24 cellular contexts compared by ENCODE assay signal in genomic region chr17:71342726-71343125, GRCh38.
DNase-seq lines count a peak whose midpoint lies in the region; ATAC-seq, FAIRE-seq and TF ChIP-seq lines count a peak whose summit lies in the region.
"Had no signal": no experiment of that assay in that cellular context is flagged by ENCODE, and none has a peak within 500 bp of the region (broad histone marks: within the 10 kb centered on the region; RNA-seq: fewer than 3 reads in every experiment).

No MANE protein-coding gene starts in this region.

- no peak for FAIRE-seq in bronchial epithelial cell (lab: Jason Lieb, UNC)
- FAIRE-seq: A549, D721Med, G401.6, GM18507 had no signal

- H3K4me3 ChIP-seq in bronchial epithelial cell (ENCODE audit: low read depth, low read length), result no peak overlapping the region
- H3K4me3 ChIP-seq: A549, SJCRH30 had no signal

- no peaks in the 10 kb centered on the region for H3K36me3 ChIP-seq in bronchial epithelial cell (ENCODE audit: control insufficient read depth, insufficient read depth, low read length)
- H3K36me3 ChIP-seq: BE2C, SJCRH30 had no signal

- TF ChIP-seq CTCF in bronchial epithelial cell (IDR thresholded peaks at IDR 0.05; ENCODE audit: insufficient read depth, low read length, severe bottlenecking), result no peak

- no peaks in the 10 kb centered on the region for H3K27me3 ChIP-seq in bronchial epithelial cell (ENCODE audit: control insufficient read depth, insufficient read depth, low read length)
- H3K27me3 ChIP-seq: BE2C had no signal

- ATAC-seq in GM21737 (IDR thresholded peaks at IDR 0.05; ENCODE audit: unreplicated experiment) (no peak), HG03378 (IDR thresholded peaks at IDR 0.05; ENCODE audit: unreplicated experiment) (no peak), HG02973 (IDR thresholded peaks at IDR 0.05; ENCODE audit: unreplicated experiment) (no peak)
- ATAC-seq: A549, Panc1, T-cell had no signal

- DNase-seq in A172 (ENCODE audit: low spot score) (peak; percentile 65), ELR (ENCODE audit: low read depth) (peak; percentile 50), MV-4-11 (lab: John Stamatoyannopoulos, UW) (peak; percentile 24), bronchial epithelial cell (ENCODE audit: low read depth) (peak; percentile 29), NCI-H1105 treated with DMSO at 0.1 percent for 48 hours (lab: John Stamatoyannopoulos, UW) (no peak)
- DNase-seq: BE2C, DMS79 treated with DMSO at 0.1 percent for 48 hours, GOT3, KG1, NCI-H1048, NCI-H1436, NCI-H345, NCI-H524, NCI-H774, SJCRH30, T-cell had no signal
